In genomic region chr2:171957061-171957460, GRCh38 we compare ENCODE assay signal across 11 cellular contexts. TPM values are rescaled to one million over a fixed set of nuclear protein-coding genes. Genes with fewer than 3 reads are reported as not detected.
DNase-seq lines count a peak whose midpoint lies in the region; ATAC-seq and TF ChIP-seq lines count a peak whose summit lies in the region.
"Had no signal": no experiment of that assay in that cellular context is flagged by ENCODE, and none has a peak within 500 bp of the region (broad histone marks: within the 10 kb centered on the region; RNA-seq: fewer than 3 reads in every experiment).

No MANE protein-coding gene starts in this region.

- H3K9me2 ChIP-seq in GM23338 (ENCODE audit: insufficient read depth) (no peaks in the 10 kb centered on the region), OCI-LY7 (ENCODE audit: insufficient read depth, low read length) (no peaks in the 10 kb centered on the region)

- DNase-seq in BJ (ENCODE audit: low read depth) = no peak
- DNase-seq in GM23338 (ENCODE audit: low spot score) = peak; percentile 19
- DNase-seq in NOMO-1 treated with dmso at 0.1 percent for 144 hours (lab: John Stamatoyannopoulos, UW; ENCODE audit: unreplicated experiment) = peak; percentile 7
- peak; percentile 17 for DNase-seq in fibroblast of villous mesenchyme (ENCODE audit: low read depth)
- no peak for DNase-seq in middle frontal gyrus (ENCODE audit: extremely low spot score, low spot score)
- no peak for DNase-seq in OCI-LY7 (ENCODE audit: low spot score)
- no peak for DNase-seq in foreskin melanocyte
- DNase-seq: GOT3, MM.1S, T1000 had no signal

- POLR2A ChIA-PET in BJ (lab: Charles Lee) (no interaction called here), OCI-LY7 (lab: Charles Lee) (no interaction called here)

- H3K4me1 ChIP-seq in GM23338 (ENCODE audit: insufficient read depth) (no peaks in the 10 kb centered on the region), OCI-LY7 (ENCODE audit: insufficient read depth, low read length, poor library complexity, severe bottlenecking) (no peaks in the 10 kb centered on the region)

- H3K4me3 ChIP-seq in BJ (ENCODE audit: low read depth, low read length) (no peak overlapping the region), GM23338 (no peak overlapping the region), fibroblast of villous mesenchyme (ENCODE audit: low read depth, low read length) (no peak overlapping the region), OCI-LY7 (ENCODE audit: low read depth, low read length, poor library complexity, severe bottlenecking) (no peak overlapping the region)

- intact Hi-C loops in OCI-LY7 (cut with micrococcal nuclease; ENCODE audit: unreplicated experiment) = no loop called here

- peaks cover 19% of the 10 kb centered on the region; the same call in 2 of the 3 replicates for H3K36me3 Mint-ChIP-seq in GM23338 (ENCODE audit: low read depth)

- H3K27ac ChIP-seq in GM23338 (ENCODE audit: low read depth) (peak overlapping the region; percentile 4; the same call in 1 of the 2 replicates), OCI-LY7 (ENCODE audit: low read depth, low read length, poor library complexity, severe bottlenecking) (no peak overlapping the region)

- no peaks in the 10 kb centered on the region for H3K9me3 ChIP-seq in OCI-LY7 (ENCODE audit: low read length)

- TF ChIP-seq CTCF in BJ (IDR thresholded peaks at IDR 0.05; ENCODE audit: insufficient read depth, low read depth, low read length) (peak; percentile 10; the same call in 1 of the 2 replicates), GM23338 (conservative IDR thresholded peaks at IDR 0.05; ENCODE audit: low read depth in 2 of 2) (peak; percentile 16 to 44; a peak in 3 of 4 replicates), fibroblast of villous mesenchyme (IDR thresholded peaks at IDR 0.05; ENCODE audit: insufficient read depth, low read depth, low read length) (peak; percentile 17), OCI-LY7 (conservative IDR thresholded peaks at IDR 0.05; ENCODE audit: low read length) (no peak)

- CTCF ChIA-PET in BJ (lab: Yijun Ruan, JAX) = interaction anchor here (1.5 kb wide), 2 partner anchors 21 to 64 kb away, joined by 3 read pairs; no protein-coding TSS in a partner anchor
- CTCF ChIA-PET in OCI-LY7 (lab: Charles Lee; ENCODE audit: unreplicated experiment) = no interaction called here

- H3K36me3 ChIP-seq in BJ (ENCODE audit: control insufficient read depth, insufficient read depth, low read length) = no peaks in the 10 kb centered on the region
- H3K36me3 ChIP-seq in GM23338 (ENCODE audit: insufficient read depth) = no peaks in the 10 kb centered on the region
- H3K36me3 ChIP-seq in OCI-LY7 (ENCODE audit: insufficient read depth, low read length) = peaks cover 67% of the 10 kb centered on the region

- no peak; the same call in 2 of the 3 replicates for ATAC-seq in GM23338
- no peak for ATAC-seq in HG03469 (IDR thresholded peaks at IDR 0.05; ENCODE audit: unreplicated experiment)

- H3K27me3 ChIP-seq in BJ (ENCODE audit: control insufficient read depth, insufficient read depth, low read length) = no peaks in the 10 kb centered on the region
- no peaks in the 10 kb centered on the region for H3K27me3 ChIP-seq in GM23338 (ENCODE audit: insufficient read depth)

- no peaks in the 10 kb centered on the region for H3F3A ChIP-seq in GM23338 (replicated peaks; ENCODE audit: low read depth)

- BruUV-seq in OCI-LY7 (replicated peaks; lab: Mats Ljungman, UMichigan) = no TSS peak

- H3K9me3 Mint-ChIP-seq in GM23338 = no peaks in the 10 kb centered on the region

- H3K4me2 ChIP-seq in GM23338 (no peak overlapping the region), OCI-LY7 (ENCODE audit: low read length) (no peak overlapping the region)

- no peaks in the 10 kb centered on the region for H3K4me1 Mint-ChIP-seq in GM23338

- H3K79me2 ChIP-seq in GM23338 (replicated peaks; ENCODE audit: insufficient read depth) (peaks cover 7% of the 10 kb centered on the region; the same call in 1 of the 2 replicates), OCI-LY7 (ENCODE audit: insufficient read depth, low read depth, low read length) (peaks cover 3% of the 10 kb centered on the region; the same call in 1 of the 2 replicates)

- peaks cover 6% of the 10 kb centered on the region for H3K27me3 Mint-ChIP-seq in GM23338 (ENCODE audit: insufficient read depth, low read depth, poor library complexity)

- H4K20me1 ChIP-seq in GM23338 (replicated peaks; ENCODE audit: insufficient read depth) = peaks cover 12% of the 10 kb centered on the region
- H4K20me1 ChIP-seq in OCI-LY7 (ENCODE audit: insufficient read depth, low read length) = no peaks in the 10 kb centered on the region; the same call in 1 of the 2 replicates

- no peak overlapping the region for H3K27ac Mint-ChIP-seq in GM23338

- H3K4me3 Mint-ChIP-seq in GM23338 = no peak overlapping the region

- H2AFZ ChIP-seq in GM23338 = no peak overlapping the region
- no peak overlapping the region for H2AFZ ChIP-seq in OCI-LY7 (ENCODE audit: low read length)

TF ChIP-seq in GM23338, 12 proteins besides CTCF, POLR2A, EP300 and RAD21 (continues in another document):
- no peak for TF ChIP-seq ZNF331 (CRISPR knock-in tag; IDR thresholded peaks at IDR 0.05; ENCODE audit: low read depth)
- no peak for TF ChIP-seq ETS1 (IDR thresholded peaks at IDR 0.05)
- no peak for TF ChIP-seq STAT1 (IDR thresholded peaks at IDR 0.05; ENCODE audit: unreplicated experiment)

RNA-seq across cellular contexts. Expression of gene HAT1, which starts 34.8 kb away (rescaled TPM):
- 19.9 and 51.7 TPM in 2 replicates for polyA plus RNA-seq in BJ (2011; rRNA removed)
- polyA minus RNA-seq in BJ (2011; rRNA and poly(A)+ RNA removed) = 9.6 and 11.8 TPM in 2 replicates
- 67.2 and 75.7 TPM in 2 replicates for total RNA-seq in GM23338 (2014; rRNA removed; shearing (Covaris generic))
- polyA plus RNA-seq in GM23338 (2016; fragmentation: Nextera tagmentation; extraction: Ambion mirVana) = 49.1 and 67.5 TPM in 2 replicates
- total RNA-seq in fibroblast of villous mesenchyme = 38.0 and 46.6 TPM in 2 replicates
- 68.6 and 77.5 TPM in 2 replicates for total RNA-seq in OCI-LY7 (2014; rRNA removed; shearing (Covaris generic))
- 92.6 and 96.5 TPM in 2 replicates for total RNA-seq in OCI-LY7 (2022)

RNA-seq across cellular contexts. Expression of gene METAP1D, which starts 42.7 kb away (rescaled TPM):
- polyA plus RNA-seq in BJ (2011; rRNA removed) = 4.8 and 6.2 TPM in 2 replicates
- polyA minus RNA-seq in BJ (2011; rRNA and poly(A)+ RNA removed) = 2.7 and 3.2 TPM in 2 replicates
- 15.5 and 19.4 TPM in 2 replicates for total RNA-seq in GM23338 (2014; rRNA removed; shearing (Covaris generic))
- polyA plus RNA-seq in GM23338 (2016; fragmentation: Nextera tagmentation; extraction: Ambion mirVana) = 11.9 and 12.8 TPM in 2 replicates
- total RNA-seq in fibroblast of villous mesenchyme = 9.3 and 13.4 TPM in 2 replicates
- total RNA-seq in OCI-LY7 (2014; rRNA removed; shearing (Covaris generic)) = 4.5 and 11.0 TPM in 2 replicates
- 8.7 and 11.8 TPM in 2 replicates for total RNA-seq in OCI-LY7 (2022)

Comparison
In these comparisons a context has a peak if more than half of its experiments do, and no peak if none do; other contexts are left out.
1. DNase-seq: peak in GM23338 (single experiment), NOMO-1 treated with dmso at 0.1 percent for 144 hours (single experiment) and fibroblast of villous mesenchyme (single experiment); none in BJ (single experiment), middle frontal gyrus (single experiment), OCI-LY7 (single experiment) and foreskin melanocyte (single experiment).